Comparison of ENCODE assay signal across 21 cellular contexts in genomic region chr18:36539674-36540073, GRCh38.
"Had no signal": no experiment of that assay in that cellular context is flagged by ENCODE, and none has a peak within 500 bp of the region (broad histone marks: within the 10 kb centered on the region; RNA-seq: fewer than 3 reads in every experiment).

No MANE protein-coding gene starts in this region.

- H3K9me3 Mint-ChIP-seq: activated CD4-positive, alpha-beta T cell treated with anti-CD3 and anti-CD28 coated beads, Interleukin-2, amount 10 ng/mL, durations not matched to agents 7 days and 5 days; activated naive CD4-positive, alpha-beta T cell treated with anti-CD3 and anti-CD28 coated beads, Interleukin-2, amount 10 ng/mL, durations not matched to agents 7 days and 5 days; activated T-helper 2 cell treated with anti-CD3 and anti-CD28 coated beads, Interferon-gamma antibody, Interleukin-2, Interleukin-4, amounts not matched to agents 10 μg/mL and 5 μg/mL and 100 μg/mL, durations not matched to agents 14 hours and 24 hours and 36 hours; immature natural killer cell; natural killer cell; stimulated activated naive CD8-positive, alpha-beta T cell treated with anti-CD3 and anti-CD28 coated beads, Interleukin-15, Interleukin-2, amounts not matched to agents 100 ng/mL and 50 ng/mL, for 24 hours had no signal

- H3K27me3 ChIP-seq: adrenal gland, body of pancreas, right lobe of liver, upper lobe of right lung had no signal

- H3K27me3 Mint-ChIP-seq: activated naive CD4-positive, alpha-beta T cell treated with anti-CD3 and anti-CD28 coated beads, Interleukin-2, amount 10 ng/mL, durations not matched to agents 7 days and 5 days; progenitor cell of endocrine pancreas; stimulated activated naive CD8-positive, alpha-beta T cell treated with anti-CD3 and anti-CD28 coated beads, Interleukin-15, Interleukin-2, amounts not matched to agents 100 ng/mL and 50 ng/mL, for 24 hours had no signal

- ATAC-seq: body of pancreas, left colon, mucosa of descending colon, natural killer cell, right lobe of liver, upper lobe of right lung had no signal

- H3K4me1 Mint-ChIP-seq: activated naive CD4-positive, alpha-beta T cell treated with anti-CD3 and anti-CD28 coated beads, Interleukin-2, amount 10 ng/mL, durations not matched to agents 7 days and 5 days; natural killer cell had no signal

- H3K4me3 ChIP-seq: adrenal gland, body of pancreas, mucosa of descending colon, right lobe of liver, SK-N-MC, upper lobe of right lung had no signal

- H3K4me1 ChIP-seq: adrenal gland, body of pancreas, right lobe of liver, upper lobe of right lung had no signal

- H3K36me3 ChIP-seq: adrenal gland, right lobe of liver, upper lobe of right lung had no signal

- H3K36me3 Mint-ChIP-seq: activated naive CD4-positive, alpha-beta T cell treated with anti-CD3 and anti-CD28 coated beads, Interleukin-2, amount 10 ng/mL, durations not matched to agents 7 days and 5 days; immature natural killer cell; natural killer cell had no signal

- H3K9me3 ChIP-seq: adrenal gland, body of pancreas, mucosa of descending colon, right lobe of liver, upper lobe of right lung had no signal

- H3K27ac ChIP-seq: adrenal gland, body of pancreas, right lobe of liver, SK-N-MC, upper lobe of right lung had no signal

- H3K4me3 Mint-ChIP-seq: activated CD4-positive, alpha-beta T cell treated with anti-CD3 and anti-CD28 coated beads, Interleukin-2, amount 10 ng/mL, durations not matched to agents 7 days and 5 days; activated naive CD4-positive, alpha-beta T cell treated with anti-CD3 and anti-CD28 coated beads, Interleukin-2, amount 10 ng/mL, durations not matched to agents 7 days and 5 days; immature natural killer cell; natural killer cell; stimulated activated naive CD8-positive, alpha-beta T cell treated with anti-CD3 and anti-CD28 coated beads, Interleukin-15, Interleukin-2, amounts not matched to agents 100 ng/mL and 50 ng/mL, for 24 hours had no signal

- H3K27ac Mint-ChIP-seq: activated CD4-positive, alpha-beta T cell treated with anti-CD3 and anti-CD28 coated beads, Interleukin-2, amount 10 ng/mL, durations not matched to agents 7 days and 5 days; activated naive CD4-positive, alpha-beta T cell treated with anti-CD3 and anti-CD28 coated beads, Interleukin-2, amount 10 ng/mL, durations not matched to agents 7 days and 5 days; activated T-helper 2 cell treated with anti-CD3 and anti-CD28 coated beads, Interferon-gamma antibody, Interleukin-2, Interleukin-4, amounts not matched to agents 10 μg/mL and 5 μg/mL and 100 μg/mL, durations not matched to agents 14 hours and 24 hours and 36 hours; immature natural killer cell; natural killer cell; progenitor cell of endocrine pancreas; stimulated activated naive CD8-positive, alpha-beta T cell treated with anti-CD3 and anti-CD28 coated beads, Interleukin-15, Interleukin-2, amounts not matched to agents 100 ng/mL and 50 ng/mL, for 24 hours had no signal

- DNase-seq: activated CD4-positive, alpha-beta T cell treated with anti-CD3 and anti-CD28 coated beads, Interleukin-2, amount 10 ng/mL, durations not matched to agents 7 days and 5 days; activated CD4-positive, CD25-positive, alpha-beta regulatory T cell; activated naive CD4-positive, alpha-beta T cell treated with anti-CD3 and anti-CD28 coated beads, Interleukin-2, amount 10 ng/mL, durations not matched to agents 7 days and 5 days; activated T-cell treated with anti-CD3 and anti-CD28 coated beads for 4 hours; body of pancreas; cerebellar nuclear complex; glutamatergic neuron; immature natural killer cell; left colon; mucosa of descending colon; natural killer cell; nucleus accumbens; right lobe of liver; stimulated activated CD4-positive, alpha-beta T cell treated with anti-CD3 and anti-CD28 coated beads, Interleukin-4, amount 100 ng/mL, for 24 hours; T-helper 1 cell; upper lobe of right lung had no signal
